24 cellular contexts compared by ENCODE assay signal in the genomic region with DNA sequence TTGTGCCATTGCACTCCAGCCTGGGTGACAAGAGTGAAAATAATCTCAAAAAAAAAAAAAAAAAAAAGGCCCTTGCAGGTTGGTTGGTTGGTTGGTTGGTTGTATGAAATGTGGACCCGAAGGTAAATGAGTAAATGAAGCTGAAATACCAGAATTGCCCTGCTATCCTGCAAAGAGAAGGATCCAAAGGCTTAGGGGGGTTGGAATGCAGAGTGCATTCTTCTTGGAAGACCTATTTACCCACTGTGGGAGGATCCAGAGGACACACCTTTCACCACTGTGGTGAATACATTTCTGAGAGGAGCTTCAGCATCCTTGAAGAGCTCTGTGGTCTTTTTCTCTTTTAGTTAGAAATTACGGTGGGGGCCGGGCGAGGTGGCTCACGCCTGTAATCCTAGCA.
"Had no signal": no experiment of that assay in that cellular context is flagged by ENCODE, and none has a peak within 500 bp of the region (broad histone marks: within the 10 kb centered on the region; RNA-seq: fewer than 3 reads in every experiment).

No MANE protein-coding gene starts in this region.

- H3K4me3 ChIP-seq: esophagus squamous epithelium, gastroesophageal sphincter had no signal

- ATAC-seq: gastroesophageal sphincter had no signal

- H3K9me3 ChIP-seq: esophagus squamous epithelium, gastroesophageal sphincter had no signal

- DNase-seq: activated B cell treated with CpG ODN at 0.5 μM for 24 hours; activated CD4-positive, alpha-beta T cell treated with anti-CD3 and anti-CD28 coated beads for 48 hours; activated CD4-positive, alpha-beta T cell treated with anti-CD3 and anti-CD28 coated beads, Interleukin-2, amount 50 U/mL, for 1 hour; activated CD4-positive, alpha-beta T cell treated with anti-CD3 and anti-CD28 coated beads, Interleukin-2, amount 50 U/mL, for 48 hours; activated CD8-positive, alpha-beta memory T cell treated with anti-CD3 and anti-CD28 coated beads for 24 hours; activated CD8-positive, alpha-beta T cell treated with anti-CD3 and anti-CD28 coated beads for 36 hours; activated effector memory CD4-positive, alpha-beta T cell treated with Interleukin-2 at 50 U/mL for 16 hours; activated gamma-delta T cell treated with Interleukin-2 at 50 U/mL for 16 hours; activated naive CD4-positive, alpha-beta T cell treated with anti-CD3 and anti-CD28 coated beads, Interleukin-2, amount 50 U/mL, for 16 hours; activated naive CD4-positive, alpha-beta T cell treated with Interleukin-2 at 50 U/mL for 16 hours; activated T-cell treated with anti-CD3 and anti-CD28 coated beads, Interleukin-2, amount 50 U/mL, for 4 hours; amniotic stem cell; anterior cingulate cortex; brain microvascular endothelial cell; cortex of kidney; dermis blood vessel endothelial cell; effector CD4-positive, alpha-beta T cell; esophagus squamous epithelium; foreskin melanocyte; head of caudate nucleus; T1000; WERI-Rb-1 had no signal

- H3K4me1 ChIP-seq: esophagus squamous epithelium, gastroesophageal sphincter had no signal

- H3K27me3 ChIP-seq: brain microvascular endothelial cell, esophagus squamous epithelium, gastroesophageal sphincter had no signal

- H3K36me3 ChIP-seq: brain microvascular endothelial cell, esophagus squamous epithelium, gastroesophageal sphincter, WERI-Rb-1 had no signal

- H3K27ac ChIP-seq: brain microvascular endothelial cell, epithelial cell of prostate, esophagus squamous epithelium, gastroesophageal sphincter, WERI-Rb-1 had no signal
